17 cellular contexts compared by ENCODE assay signal in the genomic region with DNA sequence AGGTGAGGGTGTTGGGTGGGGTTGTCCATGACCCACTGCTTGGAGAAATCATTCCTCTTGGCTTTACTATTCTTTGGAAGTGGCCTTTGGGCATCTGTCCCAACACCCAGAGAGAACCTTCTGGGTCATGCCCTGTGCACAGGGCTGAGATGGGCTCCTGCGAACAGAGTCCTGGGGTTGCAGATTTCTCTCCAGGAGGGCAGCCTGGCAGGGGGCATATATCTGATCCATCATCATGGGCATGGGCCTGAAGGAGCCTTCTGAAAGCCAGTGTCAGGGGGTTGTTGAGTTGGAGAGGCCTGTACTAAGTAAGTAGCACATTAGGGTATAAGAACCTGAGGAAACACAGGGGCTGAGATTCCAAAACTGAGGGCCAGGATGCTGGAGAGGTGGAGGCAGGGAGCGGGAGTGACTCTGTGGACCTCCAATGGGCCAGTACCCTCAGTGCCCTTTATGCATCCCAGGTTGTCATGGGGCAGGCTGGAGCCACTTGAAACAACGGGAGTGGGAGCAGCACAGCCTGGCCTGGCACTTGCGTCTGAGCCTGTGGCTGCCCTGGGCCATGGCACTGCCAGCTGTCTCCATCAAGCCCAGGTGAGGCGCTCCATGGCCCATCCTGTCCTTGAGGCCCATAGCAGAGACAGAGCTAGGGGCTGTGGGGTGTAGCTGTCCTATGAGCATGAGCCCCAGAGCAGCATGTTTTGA.
DNase-seq lines count a peak whose midpoint lies in the region; ATAC-seq and TF ChIP-seq lines count a peak whose summit lies in the region.
"Had no signal": no experiment of that assay in that cellular context is flagged by ENCODE, and none has a peak within 500 bp of the region (broad histone marks: within the 10 kb centered on the region; RNA-seq: fewer than 3 reads in every experiment).

No MANE protein-coding gene starts in this region.

- POLR2A ChIA-PET in HEK293 (lab: Yijun Ruan, JAX) = no interaction called here

- H3K36me3 ChIP-seq in HEK293 (ENCODE audit: control insufficient read depth in 2 of 2, insufficient read depth in 1 of 2, low read length in 2 of 2) = no peaks in the 10 kb centered on the region
- no peaks in the 10 kb centered on the region for H3K36me3 ChIP-seq in WERI-Rb-1
- H3K36me3 ChIP-seq in right lobe of liver = no peaks in the 10 kb centered on the region
- no peaks in the 10 kb centered on the region for H3K36me3 ChIP-seq in spleen
- H3K36me3 ChIP-seq in H7 (replicated peaks; ENCODE audit: control insufficient read depth, insufficient read depth, low read length) = no peaks in the 10 kb centered on the region
- H3K36me3 ChIP-seq in effector memory CD4-positive, alpha-beta T cell (ENCODE audit: control insufficient read depth, insufficient read depth, low read length) = no peaks in the 10 kb centered on the region
- H3K36me3 ChIP-seq: BLaER1 treated with 17β-estradiol and CSF1 and Interleukin-3, amounts not matched to agents 10 nM and 100 nM; SJCRH30 had no signal

- H3K27me3 ChIP-seq in WERI-Rb-1 (ENCODE audit: insufficient read depth, low read depth, severe bottlenecking) (no peaks in the 10 kb centered on the region), right lobe of liver (no peaks in the 10 kb centered on the region), spleen (replicated peaks in 1 of 7) (no peaks in the 10 kb centered on the region), H7 (ENCODE audit: control insufficient read depth, insufficient read depth, low read length) (no peaks in the 10 kb centered on the region)
- H3K27me3 ChIP-seq in effector memory CD4-positive, alpha-beta T cell (replicated peaks; ENCODE audit: control insufficient read depth, insufficient read depth, low read length, poor library complexity, severe bottlenecking) = no peaks in the 10 kb centered on the region
- H3K27me3 ChIP-seq: BLaER1 treated with 17β-estradiol and CSF1 and Interleukin-3, amounts not matched to agents 10 nM and 100 nM; SJCRH30 had no signal

- H3K4me3 ChIP-seq in HEK293 (ENCODE audit: low read depth, low read length) (no peak overlapping the region), WERI-Rb-1 (ENCODE audit: low read depth, low read length) (no peak overlapping the region), right lobe of liver (no peak overlapping the region), spleen (no peak overlapping the region), H7 (ENCODE audit: insufficient read depth, low read depth, low read length) (no peak overlapping the region)
- H3K4me3 ChIP-seq in effector memory CD4-positive, alpha-beta T cell (ENCODE audit: insufficient read depth, low read depth, low read length, poor library complexity, severe bottlenecking) = no peak overlapping the region
- H3K4me3 ChIP-seq: BLaER1 treated with 17β-estradiol and CSF1 and Interleukin-3, amounts not matched to agents 10 nM and 100 nM; PC-9; SJCRH30 had no signal

- intact Hi-C loops in right lobe of liver (cut with DNase I) = no loop called here
- intact Hi-C loops in spleen (cut with DNase I; ENCODE audit: low total_unique reads) = no loop called here

- peak; percentile 6 to 15 (median 12) for ATAC-seq in right lobe of liver
- ATAC-seq: CD8-positive, alpha-beta T cell had no signal

- TF ChIP-seq CTCF in HEK293 (tag by site-specific recombination; IDR thresholded peaks at IDR 0.05) = no peak
- no peak for TF ChIP-seq CTCF in WERI-Rb-1 (IDR thresholded peaks at IDR 0.05; ENCODE audit: low read depth, low read length)
- TF ChIP-seq CTCF in right lobe of liver (IDR thresholded peaks at IDR 0.05) = no peak
- TF ChIP-seq CTCF in spleen (IDR thresholded peaks at IDR 0.05 in 8 of 11, conservative IDR thresholded peaks at IDR 0.05 in 3 of 11) = no peak

- H3K9me3 ChIP-seq in HEK293 (ENCODE audit: control insufficient read depth, insufficient read depth, low read depth, low read length) (no peaks in the 10 kb centered on the region), WERI-Rb-1 (ENCODE audit: severe bottlenecking) (no peaks in the 10 kb centered on the region), right lobe of liver (no peaks in the 10 kb centered on the region), spleen (no peaks in the 10 kb centered on the region)
- no peaks in the 10 kb centered on the region for H3K9me3 ChIP-seq in effector memory CD4-positive, alpha-beta T cell (ENCODE audit: control insufficient read depth, low read length)
- H3K9me3 ChIP-seq: BLaER1 treated with 17β-estradiol and CSF1 and Interleukin-3, amounts not matched to agents 10 nM and 100 nM; SJCRH30 had no signal

- H3K27ac ChIP-seq in HEK293 (ENCODE audit: extremely low read depth, low read depth, low read length) (no peak overlapping the region), WERI-Rb-1 (peak overlapping the region; percentile 71), right lobe of liver (peak overlapping the region; percentile 54 to 87 (median 71)), spleen (no peak overlapping the region)
- no peak overlapping the region for H3K27ac ChIP-seq in effector memory CD4-positive, alpha-beta T cell (ENCODE audit: insufficient read depth, low read length, poor library complexity, severe bottlenecking)
- H3K27ac ChIP-seq: BLaER1 treated with 17β-estradiol and CSF1 and Interleukin-3, amounts not matched to agents 10 nM and 100 nM; PC-9; SJCRH30 had no signal

- 60% methylated on average over 1 of the region's 5 CpGs for WGBS in right lobe of liver (ENCODE audit: insufficient coverage, low coverage, low lambda C conversion rate, missing lambda C conversion rate)
- 85 to 97% (median 87%) methylated on average over 5 of the region's 5 CpGs for WGBS in spleen, 5 donors

- peak; percentile 6 for DNase-seq in WERI-Rb-1
- DNase-seq in right lobe of liver = no peak
- DNase-seq in spleen = peak; percentile 69
- no peak for DNase-seq in H7
- no peak for DNase-seq in D341Med (ENCODE audit: low spot score)
- DNase-seq in effector memory CD4-positive, alpha-beta T cell = no peak
- DNase-seq: Calu3; CD8-positive, alpha-beta T cell; GOT3; NCI-H1105 treated with DMSO at 0.1 percent for 48 hours; NCI-H1694; NCI-H2107; NCI-H510A treated with DMSO at 0.1 percent for 48 hours; PC-9; SJCRH30 had no signal

- CTCF ChIA-PET in HEK293 (lab: Yijun Ruan, JAX) = interaction anchor here (0.7 to 1.2 kb wide), 4 partner anchors 37 to 168 kb away, joined by 3 to 4 read pairs (median 4); no protein-coding TSS in a partner anchor

- H3K4me1 ChIP-seq in HEK293 (ENCODE audit: control insufficient read depth, insufficient read depth, low read length) = no peaks in the 10 kb centered on the region
- H3K4me1 ChIP-seq in right lobe of liver = peaks cover 0 to 26% (median 10%) of the 10 kb centered on the region in 4 donors
- H3K4me1 ChIP-seq in spleen = no peaks in the 10 kb centered on the region
- H3K4me1 ChIP-seq in effector memory CD4-positive, alpha-beta T cell (ENCODE audit: control insufficient read depth, insufficient read depth, low read length, poor library complexity, severe bottlenecking) = no peaks in the 10 kb centered on the region
- H3K4me1 ChIP-seq: BLaER1 treated with 17β-estradiol and CSF1 and Interleukin-3, amounts not matched to agents 10 nM and 100 nM; SJCRH30 had no signal

- TF ChIP-seq POLR2A in right lobe of liver (IDR thresholded peaks at IDR 0.05) (no peak), spleen (IDR thresholded peaks at IDR 0.05) (no peak)

TF ChIP-seq in HEK293, 187 proteins besides CTCF, POLR2A, EP300 and RAD21:
- no peak for TF ChIP-seq ZNF561 (tag by site-specific recombination; IDR thresholded peaks at IDR 0.05; ENCODE audit: borderline replicate concordance)
- TF ChIP-seq GLIS1 (tag by site-specific recombination; IDR thresholded peaks at IDR 0.05) = 0 out of 2 replicates have a peak, but pooled peaks have one; percentile 9

Comparison
In these comparisons a context has a peak if more than half of its experiments do, and no peak if none do; other contexts are left out.
1. H3K27ac ChIP-seq: peak in WERI-Rb-1 (single experiment) and right lobe of liver (3 of 3); none in HEK293 (single experiment), spleen (0 of 8) and effector memory CD4-positive, alpha-beta T cell (single experiment).
2. DNase-seq: peak in WERI-Rb-1 (single experiment) and spleen (single experiment); none in right lobe of liver (0 of 3), H7 (single experiment), D341Med (single experiment) and effector memory CD4-positive, alpha-beta T cell (0 of 3).